In genomic region chr14:55399183-55399582, GRCh38 we compare ENCODE assay signal across 27 cellular contexts. TPM values are rescaled to one million over a fixed set of nuclear protein-coding genes. Genes with fewer than 3 reads are reported as not detected.
DNase-seq lines count a peak whose midpoint lies in the region; ATAC-seq and TF ChIP-seq lines count a peak whose summit lies in the region.
"Had no signal": no experiment of that assay in that cellular context is flagged by ENCODE, and none has a peak within 500 bp of the region (broad histone marks: within the 10 kb centered on the region; RNA-seq: fewer than 3 reads in every experiment).

No MANE protein-coding gene starts in this region.

- no peak overlapping the region for H3K4me3 ChIP-seq in HCT116 (replicated peaks in 1 of 2; ENCODE audit: low read depth in 1 of 2, low read length in 2 of 2)
- H3K4me3 ChIP-seq in ascending aorta: no peak overlapping the region
- H3K4me3 ChIP-seq in stomach: no peak overlapping the region
- H3K4me3 ChIP-seq: HAP-1 had no signal

- BruUV-seq in HCT116 (replicated peaks; lab: Mats Ljungman, UMichigan) (no TSS peak), Calu3 (replicated peaks; lab: Mats Ljungman, UMichigan) (no TSS peak)

- H3K9me3 ChIP-seq in HCT116 (ENCODE audit: control insufficient read depth in 1 of 2, insufficient read depth in 1 of 2, low read depth in 1 of 2, low read length in 2 of 2): no peaks in the 10 kb centered on the region
- H3K9me3 ChIP-seq in ascending aorta: no peaks in the 10 kb centered on the region
- no peaks in the 10 kb centered on the region for H3K9me3 ChIP-seq in stomach
- H3K9me3 ChIP-seq: HAP-1 had no signal

- no peaks in the 10 kb centered on the region; the same call in 1 of the 2 replicates for H4K20me1 ChIP-seq in HCT116 (ENCODE audit: insufficient read depth)

- H3K4me3 Mint-ChIP-seq in Calu3 (ENCODE audit: low read depth, unreplicated experiment): no peak overlapping the region
- H3K4me3 Mint-ChIP-seq: activated B cell treated with CpG ODN at 0.5 μM for 24 hours; CD4-positive, CD25-positive, alpha-beta regulatory T cell; naive B cell had no signal

- CTCF ChIA-PET in HCT116 (lab: Charles Lee): no interaction called here
- CTCF ChIA-PET in Calu3 (lab: Charles Lee): interaction anchor here (0.6 kb wide), 1 partner anchor 45 kb away, joined by 3 read pairs; no protein-coding TSS in a partner anchor

- intact Hi-C loops in HCT116 (cut with micrococcal nuclease) (no loop called here), ascending aorta (cut with DNase I) (loop anchor here (1.0 to 2.0 kb wide), 2 partner anchors 12 to 14 kb away; partner anchors contain the start of gene ATG14), stomach (cut with DNase I; ENCODE audit: low total_unique reads) (no loop called here), Calu3 (cut with micrococcal nuclease; ENCODE audit: unreplicated experiment) (no loop called here)

- H3K27me3 ChIP-seq in HCT116 (ENCODE audit: insufficient read depth, low read length) (no peaks in the 10 kb centered on the region), ascending aorta (no peaks in the 10 kb centered on the region), foreskin keratinocyte (no peaks in the 10 kb centered on the region), stomach (no peaks in the 10 kb centered on the region)

- 80 to 95% (median 90%) methylated on average over 1 of the region's 1 CpG for WGBS in stomach, 5 donors

- H3K27ac Mint-ChIP-seq in Calu3 (ENCODE audit: unreplicated experiment): no peak overlapping the region
- H3K27ac Mint-ChIP-seq: activated B cell treated with CpG ODN at 0.5 μM for 24 hours; CD4-positive, CD25-positive, alpha-beta regulatory T cell had no signal

- H3K4me2 ChIP-seq in HCT116 (ENCODE audit: low read length): peak overlapping the region; percentile 38

- ATAC-seq in HCT116: no peak
- no peak for ATAC-seq in foreskin keratinocyte
- no peak for ATAC-seq in HG03457 (IDR thresholded peaks at IDR 0.05; ENCODE audit: unreplicated experiment)

- no peaks in the 10 kb centered on the region for H3K27me3 Mint-ChIP-seq in Calu3 (ENCODE audit: unreplicated experiment)
- H3K27me3 Mint-ChIP-seq: activated B cell treated with CpG ODN at 0.5 μM for 24 hours; CD4-positive, CD25-positive, alpha-beta regulatory T cell; naive B cell had no signal

- H3K27ac ChIP-seq in HCT116 (ENCODE audit: low read depth, low read length) (no peak overlapping the region), ascending aorta (peak overlapping the region; percentile 35 to 84), foreskin keratinocyte (peak overlapping the region; percentile 23), stomach (peak overlapping the region in 3 of 5 donors; percentile 12 to 44 (median 15))
- H3K27ac ChIP-seq: RWPE1 had no signal

- POLR2A ChIA-PET in HCT116 (lab: Charles Lee): no interaction called here

- no peak for TF ChIP-seq CTCF in HCT116 (IDR thresholded peaks at IDR 0.05 in 2 of 3, conservative IDR thresholded peaks at IDR 0.05 in 1 of 3; ENCODE audit: borderline replicate concordance in 1 of 3, insufficient read depth in 1 of 3, low read depth in 2 of 3, low read length in 2 of 3)
- no peak for TF ChIP-seq CTCF in ascending aorta (IDR thresholded peaks at IDR 0.05)
- TF ChIP-seq CTCF in foreskin keratinocyte (conservative IDR thresholded peaks at IDR 0.05): no peak
- TF ChIP-seq CTCF in stomach (IDR thresholded peaks at IDR 0.05): no peak
- TF ChIP-seq CTCF in Calu3 (IDR thresholded peaks at IDR 0.05; ENCODE audit: unreplicated experiment): no peak

- RAD21 ChIA-PET in HCT116 (lab: Charles Lee; ENCODE audit: low non-redundant PET in 1 of 2, low total read pairs in 2 of 2, uncharacterized antibody in 2 of 2, unreplicated experiment in 2 of 2): no interaction called here

- H3K9ac ChIP-seq in HCT116 (ENCODE audit: low read length): no peak overlapping the region

- H3K36me3 Mint-ChIP-seq in Calu3 (ENCODE audit: insufficient read depth, unreplicated experiment): peaks cover 2% of the 10 kb centered on the region

- peaks cover 29% of the 10 kb centered on the region for H3K79me2 ChIP-seq in HCT116 (ENCODE audit: insufficient read depth, low read length)

- no peak for DNase-seq in HCT116 (ENCODE audit: low read depth, low spot score)
- no peak for DNase-seq in ascending aorta (ENCODE audit: low spot score in 2 of 2)
- DNase-seq in foreskin keratinocyte: no peak
- DNase-seq in stomach: no peak
- DNase-seq in Calu3: no peak
- no peak for DNase-seq in middle frontal gyrus (ENCODE audit: extremely low spot score, low spot score)
- no peak for DNase-seq in EL
- DNase-seq: activated B cell treated with CpG ODN at 0.5 μM for 24 hours; activated CD4-positive, alpha-beta T cell treated with anti-CD3 and anti-CD28 coated beads, Interleukin-2, amount 50 U/mL, for 48 hours; activated gamma-delta T cell treated with Interleukin-2 at 50 U/mL for 16 hours; caudate nucleus; DMS153; GF-D8; islet precursor cell; KG1; naive B cell; NCI-H2171; stimulated activated CD8-positive, alpha-beta memory T cell treated with anti-CD3 and anti-CD28 coated beads, Interleukin-4, amount 100 ng/mL, for 48 hours had no signal

- no peaks in the 10 kb centered on the region for H3K9me2 ChIP-seq in HCT116 (ENCODE audit: insufficient read depth)

- no peaks in the 10 kb centered on the region; a peak in 1 of 4 replicates for H3K36me3 ChIP-seq in HCT116 (ENCODE audit: control insufficient read depth in 1 of 2, insufficient read depth in 2 of 2, low read length in 2 of 2)
- H3K36me3 ChIP-seq in ascending aorta: peaks cover 3 to 7% of the 10 kb centered on the region in 2 donors
- peaks cover 9 to 29% (median 24%) of the 10 kb centered on the region in 4 donors for H3K36me3 ChIP-seq in stomach

- TF ChIP-seq POLR2A in HCT116 (IDR thresholded peaks at IDR 0.05; ENCODE audit: borderline replicate concordance, extremely low read depth, insufficient read depth, insufficient read length): no peak
- TF ChIP-seq POLR2A in stomach (IDR thresholded peaks at IDR 0.05): no peak

- TF ChIP-seq EP300 in stomach (IDR thresholded peaks at IDR 0.05): no peak

- no peak for TF ChIP-seq RAD21 in HCT116 (IDR thresholded peaks at IDR 0.05; ENCODE audit: low read depth)

- H2AFZ ChIP-seq in HCT116 (ENCODE audit: low read depth, low read length, poor library complexity, severe bottlenecking): no peak overlapping the region

- H3K9me3 Mint-ChIP-seq in Calu3 (ENCODE audit: low read depth, unreplicated experiment): no peaks in the 10 kb centered on the region
- H3K9me3 Mint-ChIP-seq: activated B cell treated with CpG ODN at 0.5 μM for 24 hours; CD4-positive, CD25-positive, alpha-beta regulatory T cell had no signal

- H3K4me1 ChIP-seq in HCT116 (ENCODE audit: control insufficient read depth in 1 of 2, insufficient read depth in 2 of 2, low read length in 2 of 2) (peaks cover 8 to 20% of the 10 kb centered on the region in 2 experiments; a peak in 3 of 4 replicates), ascending aorta (peaks cover 4 to 26% of the 10 kb centered on the region in 2 donors), foreskin keratinocyte (peaks cover 13% of the 10 kb centered on the region), stomach (peaks cover 0 to 27% (median 17%) of the 10 kb centered on the region in 4 donors)
- H3K4me1 ChIP-seq: HAP-1 had no signal

- H3K4me1 Mint-ChIP-seq in Calu3 (ENCODE audit: low read depth, unreplicated experiment): peaks cover 8% of the 10 kb centered on the region
- H3K4me1 Mint-ChIP-seq: activated B cell treated with CpG ODN at 0.5 μM for 24 hours had no signal

TF ChIP-seq in HCT116, 20 proteins besides CTCF, POLR2A, EP300 and RAD21 (continues in another document):
- TF ChIP-seq, protein P1, sequence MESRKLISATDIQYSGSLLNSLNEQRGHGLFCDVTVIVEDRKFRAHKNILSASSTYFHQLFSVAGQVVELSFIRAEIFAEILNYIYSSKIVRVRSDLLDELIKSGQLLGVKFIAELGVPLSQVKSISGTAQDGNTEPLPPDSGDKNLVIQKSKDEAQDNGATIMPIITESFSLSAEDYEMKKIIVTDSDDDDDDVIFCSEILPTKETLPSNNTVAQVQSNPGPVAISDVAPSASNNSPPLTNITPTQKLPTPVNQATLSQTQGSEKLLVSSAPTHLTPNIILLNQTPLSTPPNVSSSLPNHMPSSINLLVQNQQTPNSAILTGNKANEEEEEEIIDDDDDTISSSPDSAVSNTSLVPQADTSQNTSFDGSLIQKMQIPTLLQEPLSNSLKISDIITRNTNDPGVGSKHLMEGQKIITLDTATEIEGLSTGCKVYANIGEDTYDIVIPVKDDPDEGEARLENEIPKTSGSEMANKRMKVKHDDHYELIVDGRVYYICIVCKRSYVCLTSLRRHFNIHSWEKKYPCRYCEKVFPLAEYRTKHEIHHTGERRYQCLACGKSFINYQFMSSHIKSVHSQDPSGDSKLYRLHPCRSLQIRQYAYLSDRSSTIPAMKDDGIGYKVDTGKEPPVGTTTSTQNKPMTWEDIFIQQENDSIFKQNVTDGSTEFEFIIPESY (IDR thresholded peaks at IDR 0.05; ENCODE audit: extremely low read depth, insufficient replicate concordance, low read length): no peak
- TF ChIP-seq EZH2phosphoT487 (IDR thresholded peaks at IDR 0.05; ENCODE audit: borderline replicate concordance) (no peak), TCF7L2 (IDR thresholded peaks at IDR 0.05; ENCODE audit: borderline replicate concordance, extremely low read depth, insufficient read depth, insufficient read length) (no peak), SIN3A (IDR thresholded peaks at IDR 0.05; ENCODE audit: low read depth) (no peak), EGR1 (IDR thresholded peaks at IDR 0.05; ENCODE audit: low read depth) (no peak), CEBPB (IDR thresholded peaks at IDR 0.05; ENCODE audit: low read depth) (no peak), YY1 (IDR thresholded peaks at IDR 0.05; ENCODE audit: extremely low read depth, insufficient replicate concordance, low read depth, low read length) (no peak), JUND (IDR thresholded peaks at IDR 0.05) (no peak)

RNA-seq across cellular contexts. Expression of gene ATG14, which starts 12.4 kb away (rescaled TPM):
- total RNA-seq in HCT116 (2021; ENCODE audit: unreplicated experiment) (9.9 TPM), ascending aorta (8.4 TPM), foreskin keratinocyte (6.3 and 7.8 TPM in 2 replicates), stomach (10 to 100 TPM in 2 of 5 donors, 1 to 10 TPM in 3; 5.8 to 29.7 (median 7.0) TPM), Calu3 (2022) (8.1 and 9.4 TPM in 2 replicates)
- 3.4 and 4.8 TPM in 2 replicates for polyA plus RNA-seq in HCT116 (2012)
- polyA plus RNA-seq in foreskin keratinocyte (2.0 and 2.3 TPM in 2 replicates), stomach (1 to 10 TPM; 3.3 to 5.4 (median 3.7) TPM)

RNA-seq across cellular contexts. Expression of gene TBPL2, which starts 41.2 kb away (rescaled TPM):
- total RNA-seq in HCT116 (2021; ENCODE audit: unreplicated experiment) (not detected), ascending aorta (not detected), foreskin keratinocyte (not detected in 2 replicates), stomach (not detected), Calu3 (2022) (not detected in 2 replicates)
- not detected in 2 replicates for polyA plus RNA-seq in HCT116 (2012)
- polyA plus RNA-seq in foreskin keratinocyte (not detected in 2 replicates), stomach (not detected)
- total RNA-seq: activated B cell treated with CpG ODN at 0.5 μM for 24 hours; CD4-positive, CD25-positive, alpha-beta regulatory T cell; epithelial cell of proximal tubule; HT1080; lung microvascular endothelial cell; renal cortical epithelial cell; subcutaneous adipose tissue had no signal
- polyA plus RNA-seq: CD4-positive, CD25-positive, alpha-beta regulatory T cell had no signal
